In genomic region chr3:121855555-121855954, GRCh38 we compare ENCODE assay signal across 9 cellular contexts. TPM values are rescaled to one million over a fixed set of nuclear protein-coding genes. Genes with fewer than 3 reads are reported as not detected.
A peak's percentile ranks its signal among the peaks of the same experiment; 100 is the strongest.
DNase-seq lines count a peak whose midpoint lies in the region; ATAC-seq and TF ChIP-seq lines count a peak whose summit lies in the region.
"Had no signal": no experiment of that assay in that cellular context is flagged by ENCODE, and none has a peak within 500 bp of the region (broad histone marks: within the 10 kb centered on the region; RNA-seq: fewer than 3 reads in every experiment).

No MANE protein-coding gene starts in this region.

- intact Hi-C loops in A673 (cut with micrococcal nuclease; ENCODE audit: unreplicated experiment), result no loop called here

- no peaks in the 10 kb centered on the region for H3K27me3 ChIP-seq in A673 (replicated peaks; ENCODE audit: insufficient read depth, low read depth, low read length, poor library complexity)

- H3K36me3 ChIP-seq in A673 (ENCODE audit: insufficient read depth, low read length, poor library complexity, severe bottlenecking), result no peaks in the 10 kb centered on the region

- CTCF ChIA-PET in A673 (lab: Charles Lee), result no interaction called here

- BruUV-seq in A673 (replicated peaks; lab: Mats Ljungman, UMichigan), result no TSS peak

- TF ChIP-seq CTCF in A673 (conservative IDR thresholded peaks at IDR 0.05; ENCODE audit: low read depth, low read length) (peak; percentile 73), GM12875 (IDR thresholded peaks at IDR 0.05; ENCODE audit: borderline replicate concordance, insufficient read depth, low read depth, low read length) (peak; percentile 26; the same call in 1 of the 2 replicates), fibroblast of pulmonary artery (IDR thresholded peaks at IDR 0.05; ENCODE audit: low read length, missing control alignments) (peak; percentile 34)

- peak; percentile 40 for DNase-seq in A673 (ENCODE audit: low spot score)
- peak; percentile 37 for DNase-seq in OCI-M1 (lab: John Stamatoyannopoulos, UW)
- DNase-seq in fibroblast of pulmonary artery (ENCODE audit: low read depth), result peak; percentile 17
- no peak for DNase-seq in GM19240 (ENCODE audit: insufficient read length, low spot score)
- no peak for DNase-seq in hepatic stellate cell (ENCODE audit: low spot score)
- no peak for DNase-seq in NK-92 (lab: John Stamatoyannopoulos, UW; ENCODE audit: unreplicated experiment)
- DNase-seq: activated T-cell treated with anti-CD3 and anti-CD28 coated beads, Interleukin-2, amount 50 U/mL, for 48 hours had no signal

- H3K4me1 ChIP-seq in A673 (ENCODE audit: insufficient read depth, low read length, poor library complexity, severe bottlenecking), result no peaks in the 10 kb centered on the region

- POLR2A ChIA-PET in A673 (lab: Charles Lee; ENCODE audit: low non-redundant PET), result no interaction called here

- ATAC-seq in HG03354 (IDR thresholded peaks at IDR 0.05; ENCODE audit: poor library complexity, severe bottlenecking, unreplicated experiment), result no peak

- no peak overlapping the region for H3K27ac ChIP-seq in A673 (ENCODE audit: low read depth, low read length, poor library complexity, severe bottlenecking)

- H3K4me3 ChIP-seq in A673 (ENCODE audit: low read depth, low read length, poor library complexity, severe bottlenecking) (no peak overlapping the region), GM12875 (ENCODE audit: low read depth, low read length) (no peak overlapping the region), fibroblast of pulmonary artery (replicated peaks; ENCODE audit: low read depth, low read length) (no peak overlapping the region)

- H3K9me3 ChIP-seq in A673 (ENCODE audit: low read depth, low read length, poor library complexity, severe bottlenecking), result no peaks in the 10 kb centered on the region

RNA-seq across cellular contexts. Expression of gene EAF2, which starts 20.5 kb away (rescaled TPM):
- total RNA-seq in A673 (2021), result 12.4 and 13.1 TPM in 2 replicates

RNA-seq across cellular contexts. Expression of gene IQCB1, which starts 20.7 kb away (rescaled TPM):
- 44.0 and 49.5 TPM in 2 replicates for total RNA-seq in A673 (2021)

RNA-seq across cellular contexts. Expression of gene SLC15A2, which starts 38.6 kb away (rescaled TPM):
- 18.2 and 33.3 TPM in 2 replicates for total RNA-seq in A673 (2021)

Comparison
In these comparisons a context has a peak if more than half of its experiments do, and no peak if none do; other contexts are left out.
1. DNase-seq: peak in A673 (single experiment), OCI-M1 (single experiment) and fibroblast of pulmonary artery (single experiment); none in GM19240 (single experiment), hepatic stellate cell (single experiment) and NK-92 (single experiment).
2. Peak in every context shown above with its lines, with median percentiles within 50 percentile points of each other: CTCF ChIP-seq.